ENCODE assay signal across 16 cellular contexts in the genomic region with DNA sequence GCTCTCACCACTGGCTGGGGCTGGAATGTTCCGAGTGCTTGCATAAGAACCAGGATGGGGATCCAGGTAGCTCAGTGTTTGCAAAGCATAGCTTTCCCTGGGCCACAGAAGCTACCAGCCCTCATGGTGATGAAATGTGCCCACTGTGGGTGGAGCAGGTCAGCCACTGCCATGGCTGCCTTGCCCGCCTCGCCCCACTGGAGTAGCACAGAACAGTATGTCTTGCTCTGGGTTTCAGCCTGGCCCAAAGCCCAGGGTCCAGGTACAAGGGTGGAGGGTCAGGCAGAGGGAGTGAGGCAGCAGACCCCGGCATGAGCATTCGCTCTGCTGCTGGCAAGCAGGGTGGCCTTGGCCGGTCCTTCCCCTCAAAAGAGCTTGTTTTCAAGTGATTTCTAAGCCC. TPM values are rescaled to one million over a fixed set of nuclear protein-coding genes. Genes with fewer than 3 reads are reported as not detected.
"Had no signal": no experiment of that assay in that cellular context is flagged by ENCODE, and none has a peak within 500 bp of the region (broad histone marks: within the 10 kb centered on the region; RNA-seq: fewer than 3 reads in every experiment).

No MANE protein-coding gene starts in this region.

- H3K4me1 ChIP-seq: left ventricle myocardium inferior, neural progenitor cell had no signal

- H3K4me2 ChIP-seq: neural progenitor cell had no signal

- H3K9ac ChIP-seq: neural progenitor cell had no signal

- H3K9me3 ChIP-seq: left ventricle myocardium inferior, ovary had no signal

- H3K27ac ChIP-seq: left ventricle myocardium inferior, neural progenitor cell, ovary had no signal

- DNase-seq: activated CD4-positive, alpha-beta T cell treated with anti-CD3 and anti-CD28 coated beads, Interleukin-2, amount 50 U/mL, for 1 hour; activated CD8-positive, alpha-beta memory T cell treated with anti-CD3 and anti-CD28 coated beads for 24 hours; activated naive CD8-positive, alpha-beta T cell treated with anti-CD3 and anti-CD28 coated beads, Interleukin-2, amount 10 ng/mL, durations not matched to agents 7 days and 5 days; cortex of kidney; effector memory CD4-positive, alpha-beta T cell; left ventricle myocardium inferior; mesendoderm; naive B cell; ovary; stimulated activated CD4-positive, alpha-beta T cell treated with anti-CD3 and anti-CD28 coated beads, Interleukin-15, amount 100 ng/mL, for 24 hours; stimulated activated CD4-positive, alpha-beta T cell treated with anti-CD3 and anti-CD28 coated beads, Interleukin-4, amount 100 ng/mL, for 1 hour; stimulated activated naive CD4-positive, alpha-beta T cell; substantia nigra had no signal

- H3K4me3 ChIP-seq: left ventricle myocardium inferior, neural progenitor cell, ovary had no signal

- H3K36me3 ChIP-seq: left ventricle myocardium inferior, neural progenitor cell, ovary had no signal

- H3K27me3 ChIP-seq: neural progenitor cell, ovary had no signal

- H2AFZ ChIP-seq: neural progenitor cell had no signal

RNA-seq across cellular contexts. Expression of gene KCNK17, which starts 34.7 kb away (rescaled TPM):
- total RNA-seq: activated naive CD8-positive, alpha-beta T cell treated with anti-CD3 and anti-CD28 coated beads, Interleukin-2, amount 10 ng/mL, durations not matched to agents 7 days and 5 days; activated T-helper 1 cell treated with anti-CD3 and anti-CD28 coated beads, Interleukin-12 subunit alpha, Interleukin-12 subunit beta, Interleukin-2, Interleukin-4 antibody, amounts not matched to agents 30 ng/mL and 10 ng/mL and 1 ng/mL, durations not matched to agents 14 hours and 24 hours and 36 hours had no signal

RNA-seq across cellular contexts. Expression of gene KCNK16, which starts 43.0 kb away (rescaled TPM):
- total RNA-seq: activated naive CD8-positive, alpha-beta T cell treated with anti-CD3 and anti-CD28 coated beads, Interleukin-2, amount 10 ng/mL, durations not matched to agents 7 days and 5 days; activated T-helper 1 cell treated with anti-CD3 and anti-CD28 coated beads, Interleukin-12 subunit alpha, Interleukin-12 subunit beta, Interleukin-2, Interleukin-4 antibody, amounts not matched to agents 30 ng/mL and 10 ng/mL and 1 ng/mL, durations not matched to agents 14 hours and 24 hours and 36 hours; left ventricle myocardium inferior; ovary; skeletal muscle tissue had no signal
- polyA plus RNA-seq: ovary had no signal
